Comparison of ENCODE assay signal across 8 cellular contexts in genomic region chr20:31707994-31708744, GRCh38. TPM values are rescaled to one million over a fixed set of nuclear protein-coding genes. Genes with fewer than 3 reads are reported as not detected.
DNase-seq lines count a peak whose midpoint lies in the region; ATAC-seq and TF ChIP-seq lines count a peak whose summit lies in the region.

No MANE protein-coding gene starts in this region.

- H3K4me1 Mint-ChIP-seq in osteocyte (ENCODE audit: unreplicated experiment): peaks cover 54% of the 10 kb centered on the region

- H3K27ac ChIP-seq in mammary epithelial cell (ENCODE audit: insufficient read depth, low read depth, low read length): peak overlapping the region; percentile 29

- no peak overlapping the region for H2AFZ ChIP-seq in mammary epithelial cell (ENCODE audit: low read depth, low read length)

- peaks cover 80% of the 10 kb centered on the region for H3K4me1 ChIP-seq in mammary epithelial cell (ENCODE audit: insufficient read depth, low read length)

- H3K4me3 ChIP-seq in H7 (ENCODE audit: insufficient read depth, low read depth, low read length): no peak overlapping the region
- no peak overlapping the region for H3K4me3 ChIP-seq in mammary epithelial cell (replicated peaks in 1 of 3; ENCODE audit: insufficient read depth in 1 of 3, low read depth in 2 of 3, low read length in 3 of 3)

- peaks cover 22% of the 10 kb centered on the region for H3K36me3 Mint-ChIP-seq in osteocyte (ENCODE audit: unreplicated experiment)

- no peaks in the 10 kb centered on the region for H3K9me3 ChIP-seq in mammary epithelial cell (replicated peaks; ENCODE audit: insufficient read depth, low read length)

- intact Hi-C loops in mammary epithelial cell (cut with micrococcal nuclease): no loop called here

- in situ Hi-C loops in mammary epithelial cell (cut with MboI; ENCODE audit: low sequenced_read_pairs in 2 of 2): loop anchor here in 1 of 2 donors (25.0 kb wide), 1 partner anchor 146 kb away; no protein-coding TSS in a partner anchor

- H3K9ac ChIP-seq in mammary epithelial cell (ENCODE audit: insufficient read depth, low read length): no peak overlapping the region

- TF ChIP-seq CTCF in mammary epithelial cell (conservative IDR thresholded peaks at IDR 0.05 in 1 of 2, IDR thresholded peaks at IDR 0.05 in 1 of 2; ENCODE audit: extremely low read depth in 1 of 2, insufficient read depth in 1 of 2, low read depth in 1 of 2, low read length in 2 of 2): no peak
- no peak for TF ChIP-seq CTCF in osteocyte (IDR thresholded peaks at IDR 0.05)

- H3K36me3 ChIP-seq in H7 (replicated peaks; ENCODE audit: control insufficient read depth, insufficient read depth, low read length) (peaks cover 3% of the 10 kb centered on the region), mammary epithelial cell (ENCODE audit: insufficient read depth, low read length) (peaks cover 19% of the 10 kb centered on the region)

- H3K27me3 ChIP-seq in H7 (ENCODE audit: control insufficient read depth, insufficient read depth, low read length): no peaks in the 10 kb centered on the region
- no peaks in the 10 kb centered on the region for H3K27me3 ChIP-seq in mammary epithelial cell (ENCODE audit: insufficient read depth, low read length)

- CTCF ChIA-PET in mammary epithelial cell (lab: Charles Lee; ENCODE audit: low non-redundant PET): no interaction called here

- BruUV-seq in mammary epithelial cell (replicated peaks; lab: Mats Ljungman, UMichigan): no TSS peak

- DNase-seq in H7 (peak; percentile 78), NCI-H345 (lab: John Stamatoyannopoulos, UW) (peak; percentile 96), mammary epithelial cell (no peak), osteocyte (ENCODE audit: extremely low spot score, unreplicated experiment) (no peak), activated gamma-delta T cell (lab: John Stamatoyannopoulos, UW) (no peak), HuH-7.5 (ENCODE audit: low spot score) (no peak)
- no peak for DNase-seq in stimulated activated CD4-positive, alpha-beta T cell treated with anti-CD3 and anti-CD28 coated beads, Interleukin-4, amount 100 ng/mL, for 4 hours

- H3K27ac Mint-ChIP-seq in osteocyte (ENCODE audit: unreplicated experiment): peak overlapping the region; percentile 44

- no peak for ATAC-seq in GM21619 (IDR thresholded peaks at IDR 0.05; ENCODE audit: unreplicated experiment)

- H3K79me2 ChIP-seq in mammary epithelial cell (ENCODE audit: insufficient read depth, low read length): peaks cover 92% of the 10 kb centered on the region

- no peaks in the 10 kb centered on the region for H3K27me3 Mint-ChIP-seq in osteocyte (ENCODE audit: unreplicated experiment)

- H4K20me1 ChIP-seq in mammary epithelial cell (ENCODE audit: insufficient read depth, low read length): no peaks in the 10 kb centered on the region

- no peak overlapping the region for H3K4me2 ChIP-seq in mammary epithelial cell (ENCODE audit: insufficient read depth, low read depth, low read length)

- WGBS in mammary epithelial cell (ENCODE audit: low coverage, missing lambda C conversion rate): 50% methylated on average over 2 of the region's 2 CpGs

- dilution Hi-C loops in mammary epithelial cell (cut with HindIII; ENCODE audit: low sequenced_read_pairs): loop anchor here (25.0 kb wide), 1 partner anchor 146 kb away; no protein-coding TSS in a partner anchor

- no peaks in the 10 kb centered on the region for H3K9me3 Mint-ChIP-seq in osteocyte (ENCODE audit: unreplicated experiment)

- no peak overlapping the region for H3K4me3 Mint-ChIP-seq in osteocyte (ENCODE audit: unreplicated experiment)

RNA-seq across cellular contexts. Expression of gene BCL2L1, which starts 14.5 kb away (rescaled TPM):
- total RNA-seq in H7 (2014; rRNA removed; shearing (Covaris generic)): 38.5 and 53.6 TPM in 2 replicates
- total RNA-seq in mammary epithelial cell: 100 to 1,000 TPM; 196 to 212 TPM
- polyA plus RNA-seq in mammary epithelial cell: 132 TPM
- polyA minus RNA-seq in mammary epithelial cell: 137 TPM
- total RNA-seq in osteocyte: 67.0 and 69.4 TPM in 2 replicates

RNA-seq across cellular contexts. Expression of gene TPX2, which starts 30.9 kb away (rescaled TPM):
- total RNA-seq in H7 (2014; rRNA removed; shearing (Covaris generic)): 119 and 157 TPM in 2 replicates
- 10 to 100 TPM in 1 of 2 donors, 1 to 10 TPM in 1; 9.5 to 74.3 TPM for total RNA-seq in mammary epithelial cell
- 51.2 TPM for polyA plus RNA-seq in mammary epithelial cell
- 108 TPM for polyA minus RNA-seq in mammary epithelial cell
- 22.6 and 25.5 TPM in 2 replicates for total RNA-seq in osteocyte

Comparison
In these comparisons a context has a peak if more than half of its experiments do, and no peak if none do; other contexts are left out.
1. DNase-seq: peak in H7 (single experiment) and NCI-H345 (single experiment); none in mammary epithelial cell (single experiment), osteocyte (single experiment), activated gamma-delta T cell (single experiment), HuH-7.5 (single experiment) and stimulated activated CD4-positive, alpha-beta T cell treated with anti-CD3 and anti-CD28 coated beads, Interleukin-4, amount 100 ng/mL, for 4 hours (0 of 2).